ENCODE assay signal across 26 cellular contexts in genomic region chr9:100074093-100074492, GRCh38.
"Had no signal": no experiment of that assay in that cellular context is flagged by ENCODE, and none has a peak within 500 bp of the region (broad histone marks: within the 10 kb centered on the region; RNA-seq: fewer than 3 reads in every experiment).

No MANE protein-coding gene starts in this region.

- H3K27me3 ChIP-seq: neutrophil, ovary, right lobe of liver, thyroid gland had no signal

- DNase-seq: activated B cell treated with CpG ODN at 0.5 μM for 24 hours; activated CD4-positive, alpha-beta T cell treated with anti-CD3 and anti-CD28 coated beads for 4 hours; activated CD4-positive, alpha-beta T cell treated with anti-CD3 and anti-CD28 coated beads, Interleukin-2, amount 50 U/mL, for 48 hours; activated CD8-positive, alpha-beta memory T cell treated with anti-CD3 and anti-CD28 coated beads, Interleukin-2, amount 50 U/mL, for 48 hours; activated naive CD4-positive, alpha-beta T cell; activated T-cell treated with anti-CD3 and anti-CD28 coated beads, Interleukin-2, amount 50 U/mL, for 4 hours; amniotic stem cell; kidney glomerular epithelial cell; left ventricle myocardium inferior; mammary epithelial cell; midbrain; natural killer cell; ovary; psoas muscle; right lobe of liver; stimulated activated CD4-positive, alpha-beta T cell treated with anti-CD3 and anti-CD28 coated beads, Interleukin-1b, Interleukin-23, amount 100 ng/mL, for 48 hours; T1000; thyroid gland had no signal

- H3K36me3 ChIP-seq: left ventricle myocardium inferior, neutrophil, ovary, right lobe of liver, thyroid gland had no signal

- H3K9me3 Mint-ChIP-seq: activated B cell treated with CpG ODN at 0.5 μM for 24 hours; activated T-cell treated with anti-CD3 and anti-CD28 coated beads, Interleukin-2, amount 50 U/mL, for 4 hours; activated T-helper 2 cell treated with anti-CD3 and anti-CD28 coated beads, Interferon-gamma antibody, Interleukin-2, Interleukin-4, amounts not matched to agents 10 μg/mL and 5 μg/mL and 100 μg/mL, durations not matched to agents 14 hours and 24 hours and 36 hours; natural killer cell; stimulated activated naive CD8-positive, alpha-beta T cell treated with anti-CD3 and anti-CD28 coated beads, Interleukin-15, Interleukin-2, amounts not matched to agents 100 ng/mL and 50 ng/mL, for 24 hours; T-helper 1 cell treated with Interleukin-12 subunit alpha and Interleukin-12 subunit beta and Interleukin-4 antibody, amounts not matched to agents 30 μg/mL and 1 μg/mL, for 36 hours had no signal

- H3K4me3 Mint-ChIP-seq: activated B cell treated with CpG ODN at 0.5 μM for 24 hours; activated naive CD8-positive, alpha-beta T cell; activated T-cell treated with anti-CD3 and anti-CD28 coated beads, Interleukin-2, amount 50 U/mL, for 4 hours; natural killer cell; stimulated activated naive CD8-positive, alpha-beta T cell treated with anti-CD3 and anti-CD28 coated beads, Interleukin-15, Interleukin-2, amounts not matched to agents 100 ng/mL and 50 ng/mL, for 24 hours; T-helper 1 cell treated with Interleukin-12 subunit alpha and Interleukin-12 subunit beta and Interleukin-4 antibody, amounts not matched to agents 30 μg/mL and 1 μg/mL, for 36 hours had no signal

- H3K27ac Mint-ChIP-seq: activated B cell treated with CpG ODN at 0.5 μM for 24 hours; activated naive CD8-positive, alpha-beta T cell; activated T-helper 2 cell treated with anti-CD3 and anti-CD28 coated beads, Interferon-gamma antibody, Interleukin-2, Interleukin-4, amounts not matched to agents 10 μg/mL and 5 μg/mL and 100 μg/mL, durations not matched to agents 14 hours and 24 hours and 36 hours; stimulated activated naive CD8-positive, alpha-beta T cell treated with anti-CD3 and anti-CD28 coated beads, Interleukin-15, Interleukin-2, amounts not matched to agents 100 ng/mL and 50 ng/mL, for 24 hours; T-helper 1 cell treated with Interleukin-12 subunit alpha and Interleukin-12 subunit beta and Interleukin-4 antibody, amounts not matched to agents 30 μg/mL and 1 μg/mL, for 36 hours had no signal

- ATAC-seq: activated T-cell treated with anti-CD3 and anti-CD28 coated beads, Interleukin-2, amount 50 U/mL, for 4 hours; natural killer cell; psoas muscle; right lobe of liver had no signal

- H3K36me3 Mint-ChIP-seq: natural killer cell had no signal

- H3K4me3 ChIP-seq: left ventricle myocardium inferior, ovary, psoas muscle, right lobe of liver, skin epidermis, thyroid gland had no signal

- H3K9me3 ChIP-seq: left ventricle myocardium inferior, neutrophil, ovary, psoas muscle, right lobe of liver, thyroid gland had no signal

- H3K27ac ChIP-seq: epithelial cell of prostate, left ventricle myocardium inferior, neutrophil, ovary, psoas muscle, right lobe of liver, skin epidermis, thyroid gland had no signal

- H3K27me3 Mint-ChIP-seq: activated B cell treated with CpG ODN at 0.5 μM for 24 hours; activated naive CD8-positive, alpha-beta T cell; stimulated activated naive CD8-positive, alpha-beta T cell treated with anti-CD3 and anti-CD28 coated beads, Interleukin-15, Interleukin-2, amounts not matched to agents 100 ng/mL and 50 ng/mL, for 24 hours had no signal

- FAIRE-seq: frontal cortex had no signal
